14 cellular contexts compared by ENCODE assay signal in genomic region chr13:44763604-44764311, GRCh38.
A peak's percentile ranks its signal among the peaks of the same experiment; 100 is the strongest.
DNase-seq lines count a peak whose midpoint lies in the region; ATAC-seq and TF ChIP-seq lines count a peak whose summit lies in the region.
"Had no signal": no experiment of that assay in that cellular context is flagged by ENCODE, and none has a peak within 500 bp of the region (broad histone marks: within the 10 kb centered on the region; RNA-seq: fewer than 3 reads in every experiment).

No MANE protein-coding gene starts in this region.

- H3K79me2 ChIP-seq in hepatocyte, result no peaks in the 10 kb centered on the region

- POLR2A ChIA-PET in activated CD4-positive, alpha-beta memory T cell treated with anti-CD3 and anti-CD28 coated beads for 36 hours (lab: Charles Lee), result no interaction called here

- no peak overlapping the region for H3K27ac Mint-ChIP-seq in activated CD4-positive, alpha-beta memory T cell treated with anti-CD3 and anti-CD28 coated beads for 36 hours
- H3K27ac Mint-ChIP-seq: B cell had no signal

- H3K36me3 ChIP-seq in body of pancreas (replicated peaks in 1 of 2; ENCODE audit: insufficient read depth in 1 of 2, low read depth in 2 of 2), result no peaks in the 10 kb centered on the region
- no peaks in the 10 kb centered on the region for H3K36me3 ChIP-seq in hepatocyte (replicated peaks; ENCODE audit: insufficient read depth, low read depth)
- no peaks in the 10 kb centered on the region for H3K36me3 ChIP-seq in prostate gland

- DNase-seq in GM10266 (ENCODE audit: extremely low spot score) (peak; percentile 21), body of pancreas (peak; percentile 68 to 80 (median 74)), hepatocyte (ENCODE audit: low spot score) (no peak), prostate gland (ENCODE audit: low spot score) (peak; percentile 32), NCI-H187 treated with DMSO at 0.1 percent for 48 hours (lab: John Stamatoyannopoulos, UW) (no peak), NCI-H2081 (lab: John Stamatoyannopoulos, UW) (no peak)
- DNase-seq in activated effector memory CD4-positive, alpha-beta T cell treated with Interleukin-2 at 50 U/mL for 16 hours, result no peak
- no peak for DNase-seq in activated CD4-positive, alpha-beta memory T cell treated with anti-CD3 and anti-CD28 coated beads for 36 hours
- DNase-seq: amniotic stem cell, NCI-H2107, PC-3 had no signal

- H3K27me3 ChIP-seq in body of pancreas (no peaks in the 10 kb centered on the region), hepatocyte (no peaks in the 10 kb centered on the region), prostate gland (replicated peaks; ENCODE audit: insufficient read depth) (no peaks in the 10 kb centered on the region)

- H3K4me2 ChIP-seq in hepatocyte, result no peak overlapping the region

- no peaks in the 10 kb centered on the region for H3K27me3 Mint-ChIP-seq in activated CD4-positive, alpha-beta memory T cell treated with anti-CD3 and anti-CD28 coated beads for 36 hours

- peaks cover 19% of the 10 kb centered on the region for H3K4me1 Mint-ChIP-seq in activated CD4-positive, alpha-beta memory T cell treated with anti-CD3 and anti-CD28 coated beads for 36 hours (ENCODE audit: low read depth)

- H3K4me1 ChIP-seq in body of pancreas, result peaks cover 84% of the 10 kb centered on the region
- peaks cover 45% of the 10 kb centered on the region for H3K4me1 ChIP-seq in hepatocyte (ENCODE audit: insufficient read depth)
- peaks cover 14% of the 10 kb centered on the region for H3K4me1 ChIP-seq in prostate gland (replicated peaks)

- TF ChIP-seq POLR2A in body of pancreas (IDR thresholded peaks at IDR 0.05), result no peak
- TF ChIP-seq POLR2A in prostate gland (IDR thresholded peaks at IDR 0.05), result no peak

- no peaks in the 10 kb centered on the region for H3K9me3 ChIP-seq in body of pancreas
- no peaks in the 10 kb centered on the region for H3K9me3 ChIP-seq in hepatocyte (ENCODE audit: low read depth)
- no peaks in the 10 kb centered on the region for H3K9me3 ChIP-seq in prostate gland

- TF ChIP-seq CTCF in GM10266 (IDR thresholded peaks at IDR 0.05; ENCODE audit: control insufficient read depth, insufficient read depth, low read depth, missing control alignments) (no peak), body of pancreas (IDR thresholded peaks at IDR 0.05) (peak in 2 of 7 experiments; percentile 12 to 32), hepatocyte (IDR thresholded peaks at IDR 0.05; ENCODE audit: poor library complexity) (no peak), prostate gland (IDR thresholded peaks at IDR 0.05) (peak in 1 of 4 experiments; percentile 5)

- peak overlapping the region; percentile 43 for H2AFZ ChIP-seq in hepatocyte

- H3K9me2 ChIP-seq in hepatocyte (replicated peaks; ENCODE audit: insufficient read depth), result no peaks in the 10 kb centered on the region

- no peak overlapping the region for H3K4me3 ChIP-seq in body of pancreas
- H3K4me3 ChIP-seq in hepatocyte, result no peak overlapping the region
- H3K4me3 ChIP-seq in prostate gland, result no peak overlapping the region
- H3K4me3 ChIP-seq: K562 had no signal

- intact Hi-C loops in body of pancreas (cut with DNase I) (no loop called here), prostate gland (cut with DNase I) (loop anchor here (5.0 kb wide), 1 partner anchor 89 kb away; no protein-coding TSS in a partner anchor)
- intact Hi-C loops in activated CD4-positive, alpha-beta memory T cell treated with anti-CD3 and anti-CD28 coated beads for 36 hours (cut with micrococcal nuclease), result no loop called here

- peak; percentile 24 for ATAC-seq in body of pancreas
- ATAC-seq: HCT116, K562, PC-3 had no signal

- CTCF ChIA-PET in activated CD4-positive, alpha-beta memory T cell treated with anti-CD3 and anti-CD28 coated beads for 36 hours (lab: Charles Lee), result no interaction called here

- no peak overlapping the region for H3K4me3 Mint-ChIP-seq in activated CD4-positive, alpha-beta memory T cell treated with anti-CD3 and anti-CD28 coated beads for 36 hours
- H3K4me3 Mint-ChIP-seq: B cell had no signal

- peak overlapping the region; percentile 68 to 94 (median 91) for H3K27ac ChIP-seq in body of pancreas
- H3K27ac ChIP-seq in hepatocyte, result peak overlapping the region; percentile 86
- H3K27ac ChIP-seq in prostate gland, result no peak overlapping the region

- H4K20me1 ChIP-seq in hepatocyte (ENCODE audit: insufficient read depth, poor library complexity, severe bottlenecking), result no peaks in the 10 kb centered on the region

- 21 to 42% methylated on average over 9 to 11 of the region's 11 CpGs for WGBS in body of pancreas, 2 donors
- WGBS in hepatocyte (ENCODE audit: low lambda C conversion rate, missing lambda C conversion rate), result 74% methylated on average over 11 of the region's 11 CpGs
- WGBS in prostate gland, result 43% methylated on average over 11 of the region's 11 CpGs

- H3K9me3 Mint-ChIP-seq in activated CD4-positive, alpha-beta memory T cell treated with anti-CD3 and anti-CD28 coated beads for 36 hours, result no peaks in the 10 kb centered on the region

- no peaks in the 10 kb centered on the region for H3K36me3 Mint-ChIP-seq in activated CD4-positive, alpha-beta memory T cell treated with anti-CD3 and anti-CD28 coated beads for 36 hours

Comparison
In these comparisons a context has a peak if more than half of its experiments do, and no peak if none do; other contexts are left out.
1. DNase-seq: peak in GM10266 (single experiment), body of pancreas (4 of 4) and prostate gland (single experiment); none in hepatocyte (single experiment), activated effector memory CD4-positive, alpha-beta T cell treated with Interleukin-2 at 50 U/mL for 16 hours (single experiment), NCI-H187 treated with DMSO at 0.1 percent for 48 hours (single experiment), NCI-H2081 (0 of 2) and activated CD4-positive, alpha-beta memory T cell treated with anti-CD3 and anti-CD28 coated beads for 36 hours (single experiment).
2. H3K27ac ChIP-seq: peak in body of pancreas (4 of 4) and hepatocyte (single experiment); none in prostate gland (0 of 2).